ENCODE assay signal across 6 cellular contexts in the genomic region with DNA sequence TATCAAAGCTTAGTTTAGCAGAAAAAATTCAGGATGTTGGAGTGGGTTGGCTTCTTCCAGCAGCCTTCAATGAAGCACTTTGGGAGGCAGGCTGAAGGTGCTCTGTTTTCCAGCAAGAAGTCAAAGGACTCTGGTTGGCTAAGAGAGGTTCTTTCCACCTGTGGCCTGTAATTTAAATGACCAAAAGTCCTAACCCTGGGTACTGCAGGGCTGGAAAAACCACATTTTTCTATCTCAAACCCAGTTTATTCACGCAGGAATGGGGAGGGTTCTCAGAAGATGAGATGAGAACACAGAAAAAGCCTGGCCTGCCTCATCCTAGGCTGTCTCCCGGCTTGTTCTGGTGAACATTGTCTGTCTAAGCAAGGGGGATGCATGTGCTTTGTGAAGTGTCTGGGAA.
"Had no signal": no experiment of that assay in that cellular context is flagged by ENCODE, and none has a peak within 500 bp of the region (broad histone marks: within the 10 kb centered on the region; RNA-seq: fewer than 3 reads in every experiment).

No MANE protein-coding gene starts in this region.

- H3K27ac Mint-ChIP-seq: GM23338, H9 had no signal

- H3K4me3 Mint-ChIP-seq: GM23338, H9 had no signal

- H3K4me3 ChIP-seq: GM23338, K562 had no signal

- H3K4me2 ChIP-seq: GM23338 had no signal

- DNase-seq: H9, HCEC 1CT, IMR-90, KG1 had no signal

- H3K9me3 Mint-ChIP-seq: GM23338 had no signal

- ATAC-seq: GM23338, K562 had no signal

- H2AFZ ChIP-seq: GM23338 had no signal
